In the genomic region with DNA sequence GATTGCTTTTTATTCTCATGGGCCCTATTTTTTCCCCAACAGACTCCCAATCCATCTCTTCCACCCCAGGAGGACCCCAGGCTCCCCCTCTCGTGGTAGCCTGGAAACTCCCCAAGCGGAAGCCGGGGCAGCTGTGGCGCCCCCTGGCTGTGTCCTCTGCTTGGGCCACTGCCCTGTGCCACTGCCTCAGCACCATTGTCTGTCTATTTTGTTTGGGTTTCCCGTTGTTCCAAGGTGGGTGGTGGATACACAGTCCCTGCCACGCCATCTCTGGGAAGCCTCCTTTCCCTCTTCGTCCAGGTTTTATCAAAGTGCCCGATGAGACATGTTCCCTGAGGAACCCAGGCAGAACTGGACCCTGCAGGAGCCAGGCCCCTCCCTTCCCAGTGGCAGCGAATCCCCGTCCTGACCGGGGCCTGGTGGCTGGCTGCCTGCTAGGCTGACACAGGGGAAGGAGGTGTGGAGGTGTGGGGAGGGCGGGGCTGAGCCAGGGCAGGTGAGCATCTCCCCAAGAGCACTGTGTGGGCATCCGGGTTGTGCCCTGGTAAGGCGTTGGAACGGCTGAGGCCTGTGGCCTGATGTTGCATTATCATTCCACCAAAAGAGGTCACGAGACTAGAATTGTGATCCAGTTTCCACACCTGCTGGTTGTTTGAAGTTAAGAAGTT, we compare ENCODE assay signal across 16 cellular contexts.
"Had no signal": no experiment of that assay in that cellular context is flagged by ENCODE, and none has a peak within 500 bp of the region (broad histone marks: within the 10 kb centered on the region; RNA-seq: fewer than 3 reads in every experiment).

No MANE protein-coding gene starts in this region.

- DNase-seq: activated CD4-positive, alpha-beta T cell treated with anti-CD3 and anti-CD28 coated beads, Interleukin-2, amount 10 ng/mL, durations not matched to agents 7 days and 5 days; activated CD8-positive, alpha-beta memory T cell treated with anti-CD3 and anti-CD28 coated beads for 24 hours; activated naive CD4-positive, alpha-beta T cell treated with Interleukin-2 at 50 U/mL for 16 hours; activated naive CD8-positive, alpha-beta T cell treated with anti-CD3 and anti-CD28 coated beads, Interleukin-2, amount 50 U/mL, for 24 hours; effector CD4-positive, alpha-beta T cell; lower lobe of right lung; stimulated activated CD4-positive, alpha-beta T cell treated with anti-CD3 and anti-CD28 coated beads, Interleukin-1b, Interleukin-23, amount 100 ng/mL, for 48 hours; T1000; tibial artery; WERI-Rb-1 had no signal

- H3K79me2 ChIP-seq: parathyroid adenoma had no signal

- H3K27me3 ChIP-seq: ascending aorta, cardiac muscle cell, right atrium auricular region, vagina had no signal

- H3K9me3 ChIP-seq: ascending aorta, lower lobe of right lung, right atrium auricular region, vagina had no signal

- H3K9ac ChIP-seq: parathyroid adenoma had no signal

- H3K36me3 ChIP-seq: ascending aorta, cardiac muscle cell, lower lobe of right lung, right atrium auricular region, tibial artery, vagina, WERI-Rb-1 had no signal

- H3K4me1 ChIP-seq: ascending aorta, lower lobe of right lung, parathyroid adenoma, right atrium auricular region, tibial artery, vagina had no signal

- H2AFZ ChIP-seq: parathyroid adenoma had no signal

- H3K27ac ChIP-seq: ascending aorta, cardiac muscle cell, coronary artery, lower lobe of right lung, parathyroid adenoma, right atrium auricular region, tibial artery, vagina, WERI-Rb-1 had no signal

- H3K4me3 ChIP-seq: ascending aorta, cardiac muscle cell, coronary artery, lower lobe of right lung, right atrium auricular region, tibial artery, vagina had no signal
